Comparison of ENCODE assay signal across 17 cellular contexts in the genomic region with DNA sequence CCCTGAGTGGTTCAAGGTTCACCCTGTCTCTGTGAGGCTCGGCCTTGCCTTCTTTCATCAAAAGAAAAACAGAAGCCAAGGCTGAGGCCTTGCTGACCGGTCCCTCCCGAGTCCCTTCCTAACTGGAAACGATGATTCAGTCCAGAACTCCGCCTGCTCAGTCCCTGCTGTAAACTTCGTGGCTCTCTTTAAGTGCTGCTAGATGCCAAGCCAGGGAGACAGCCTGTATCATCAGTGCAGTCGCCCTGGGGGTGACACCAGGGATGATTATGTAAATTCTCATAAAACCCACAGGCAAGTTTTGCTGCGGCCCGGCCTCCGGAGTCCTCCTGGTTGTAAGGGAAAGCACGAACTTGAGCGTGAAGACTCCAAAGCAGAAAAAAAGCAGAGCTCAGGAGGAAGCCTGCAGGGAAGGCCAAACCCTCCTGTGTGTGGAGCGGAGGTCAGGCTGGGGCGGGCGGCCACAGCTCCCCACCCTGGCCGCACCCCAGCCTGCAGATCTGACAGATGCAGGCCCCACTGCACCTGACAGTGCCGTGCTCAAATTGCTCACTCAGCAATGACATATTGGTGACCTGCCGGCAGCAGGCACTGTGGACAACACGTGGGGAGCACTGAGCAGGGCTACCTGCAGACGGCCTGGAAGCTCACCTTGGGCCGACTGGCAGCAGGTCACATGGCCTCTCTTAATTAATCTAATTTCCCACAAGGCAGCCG.
"Had no signal": no experiment of that assay in that cellular context is flagged by ENCODE, and none has a peak within 500 bp of the region (broad histone marks: within the 10 kb centered on the region; RNA-seq: fewer than 3 reads in every experiment).

No MANE protein-coding gene starts in this region.

- H3K27me3 ChIP-seq: heart right ventricle, neutrophil had no signal

- DNase-seq: activated CD4-positive, alpha-beta T cell treated with anti-CD3 and anti-CD28 coated beads, Interleukin-2, amount 10 ng/mL, durations not matched to agents 7 days and 5 days; activated CD4-positive, CD25-positive, alpha-beta regulatory T cell; activated CD8-positive, alpha-beta memory T cell treated with anti-CD3 and anti-CD28 coated beads for 24 hours; activated naive CD8-positive, alpha-beta T cell treated with anti-CD3 and anti-CD28 coated beads for 36 hours; anterior cingulate cortex; heart right ventricle; lower lobe of right lung; naive thymus-derived CD8-positive, alpha-beta T cell; posterior cingulate gyrus; right cardiac atrium; stimulated activated CD4-positive, alpha-beta T cell treated with anti-CD3 and anti-CD28 coated beads, Interleukin-1b, Interleukin-23, amount 100 ng/mL, for 48 hours; substantia nigra; SW 1271; trophoblast cell had no signal

- ATAC-seq: left colon; lower lobe of right lung; naive thymus-derived CD8-positive, alpha-beta T cell had no signal

- H3K36me3 ChIP-seq: heart right ventricle, lower lobe of right lung, neutrophil had no signal

- H3K27ac ChIP-seq: epithelial cell of prostate, heart right ventricle, lower lobe of right lung, neutrophil had no signal

- H3K4me3 ChIP-seq: heart right ventricle, lower lobe of right lung had no signal
